In genomic region chr1:213300433-213300832, GRCh38 we compare ENCODE assay signal across 9 cellular contexts.
"Had no signal": no experiment of that assay in that cellular context is flagged by ENCODE, and none has a peak within 500 bp of the region (broad histone marks: within the 10 kb centered on the region; RNA-seq: fewer than 3 reads in every experiment).

No MANE protein-coding gene starts in this region.

- FAIRE-seq: HTR-8/SVneo had no signal

- H3K4me3 Mint-ChIP-seq: GM23338, HFFc6 had no signal

- H3K9me3 ChIP-seq: HAP-1 had no signal

- ATAC-seq: GM23338 had no signal

- H3K4me2 ChIP-seq: GM23338, KMS-11 had no signal

- H3K27ac Mint-ChIP-seq: GM23338, HFFc6 had no signal

- DNase-seq: H7, HFFc6, IMR-90, Karpas-422, KBM-7 had no signal

- H3K4me1 ChIP-seq: HAP-1 had no signal

- H3K27ac ChIP-seq: KMS-11 had no signal

- H3K4me3 ChIP-seq: GM23338, HAP-1 had no signal

- H3K9ac ChIP-seq: KMS-11 had no signal

- H3K36me3 ChIP-seq: HAP-1 had no signal

- H3K9me3 Mint-ChIP-seq: GM23338 had no signal

- H2AFZ ChIP-seq: GM23338 had no signal
